ENCODE assay signal across 21 cellular contexts in the genomic region with DNA sequence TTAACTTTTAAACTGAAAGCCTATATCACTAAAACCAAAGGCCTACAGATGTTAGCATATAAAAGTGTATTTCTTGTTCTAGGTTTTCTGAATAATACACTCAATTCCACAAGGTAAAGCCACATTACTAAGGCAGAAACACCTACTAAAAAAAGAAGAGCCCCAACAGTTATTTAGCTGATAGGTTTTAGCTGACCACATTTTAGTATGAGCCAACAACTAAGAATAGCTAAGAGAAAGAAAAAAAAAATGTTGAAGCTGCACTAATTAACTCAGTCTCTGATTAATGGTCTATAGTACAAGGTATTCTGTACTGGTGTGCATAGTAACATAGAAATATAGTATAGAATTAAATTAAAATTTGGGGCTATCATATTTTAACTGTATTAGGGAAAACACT. TPM values are rescaled to one million over a fixed set of nuclear protein-coding genes. Genes with fewer than 3 reads are reported as not detected.
DNase-seq lines count a peak whose midpoint lies in the region; ATAC-seq and TF ChIP-seq lines count a peak whose summit lies in the region.
"Had no signal": no experiment of that assay in that cellular context is flagged by ENCODE, and none has a peak within 500 bp of the region (broad histone marks: within the 10 kb centered on the region; RNA-seq: fewer than 3 reads in every experiment).

No MANE protein-coding gene starts in this region.

- H3K4me3 ChIP-seq in CD4-positive, CD25-positive, alpha-beta regulatory T cell (ENCODE audit: low read depth, low read length), result peak overlapping the region; percentile 14
- H3K4me3 ChIP-seq in MM.1S (ENCODE audit: low read length), result no peak overlapping the region
- no peak overlapping the region for H3K4me3 ChIP-seq in OCI-LY7 (ENCODE audit: low read depth, low read length, poor library complexity, severe bottlenecking)
- H3K4me3 ChIP-seq: sigmoid colon, uterus had no signal

- intact Hi-C loops in left cardiac atrium (cut with DNase I) (no loop called here), OCI-LY7 (cut with micrococcal nuclease; ENCODE audit: unreplicated experiment) (no loop called here)

- peaks cover 20% of the 10 kb centered on the region for H3K36me3 Mint-ChIP-seq in CD4-positive, CD25-positive, alpha-beta regulatory T cell

- no peak for ATAC-seq in CD4-positive, CD25-positive, alpha-beta regulatory T cell (ENCODE audit: low read depth in 2 of 2)
- ATAC-seq in GM18909 (IDR thresholded peaks at IDR 0.05; ENCODE audit: poor library complexity, unreplicated experiment) (peak; percentile 48), left cardiac atrium (peak; percentile 31 to 47), GM21447 (IDR thresholded peaks at IDR 0.05; ENCODE audit: unreplicated experiment) (no peak)
- no peak for ATAC-seq in stimulated activated naive CD8-positive, alpha-beta T cell treated with anti-CD3 and anti-CD28 coated beads, Interleukin-15, amount 100 ng/mL, for 72 hours
- ATAC-seq: activated naive CD4-positive, alpha-beta T cell treated with anti-CD3 and anti-CD28 coated beads, Interleukin-2, amount 50 U/mL, for 72 hours had no signal

- CTCF ChIA-PET in OCI-LY7 (lab: Charles Lee; ENCODE audit: unreplicated experiment), result no interaction called here

- H2AFZ ChIP-seq in MM.1S (ENCODE audit: low read length), result no peak overlapping the region
- no peak overlapping the region for H2AFZ ChIP-seq in OCI-LY7 (ENCODE audit: low read length)

- H3K4me1 ChIP-seq in CD4-positive, CD25-positive, alpha-beta regulatory T cell (ENCODE audit: control insufficient read depth, insufficient read depth, low read length, poor library complexity, severe bottlenecking), result peaks cover 12% of the 10 kb centered on the region
- H3K4me1 ChIP-seq in MM.1S (ENCODE audit: low read length) (peaks cover 17% of the 10 kb centered on the region), OCI-LY7 (ENCODE audit: insufficient read depth, low read length, poor library complexity, severe bottlenecking) (peaks cover 6% of the 10 kb centered on the region)

- no peak for DNase-seq in CD4-positive, CD25-positive, alpha-beta regulatory T cell
- peak; percentile 65 for DNase-seq in MM.1S
- no peak for DNase-seq in left cardiac atrium
- DNase-seq in stimulated activated naive CD8-positive, alpha-beta T cell treated with anti-CD3 and anti-CD28 coated beads, Interleukin-15, amount 100 ng/mL, for 72 hours, result no peak
- no peak for DNase-seq in OCI-LY7 (ENCODE audit: low spot score)
- DNase-seq in stimulated activated CD4-positive, alpha-beta T cell treated with anti-CD3 and anti-CD28 coated beads, Interleukin-15, amount 100 ng/mL, for 24 hours, result no peak
- DNase-seq: activated CD4-positive, alpha-beta T cell treated with anti-CD3 and anti-CD28 coated beads, Interleukin-2, amount 50 U/mL, for 48 hours; activated T-cell treated with anti-CD3 and anti-CD28 coated beads, Interleukin-2, amount 50 U/mL, for 1 hour; CD4-positive, alpha-beta T cell; DMS79 treated with DMSO at 0.1 percent for 48 hours; NCI-H2029 treated with DMSO at 0.1 percent for 48 hours; NCI-H446 treated with DMSO at 0.1 percent for 48 hours; SHP77; sigmoid colon; stimulated activated CD4-positive, alpha-beta T cell treated with anti-CD3 and anti-CD28 coated beads, Interleukin-4, amount 100 ng/mL, for 1 hour; substantia nigra; uterus had no signal

- peak overlapping the region; percentile 4; the same call in 1 of the 2 replicates for H3K9ac ChIP-seq in MM.1S (ENCODE audit: low read length)

- TF ChIP-seq CTCF in MM.1S (IDR thresholded peaks at IDR 0.05; ENCODE audit: low read length) (no peak), OCI-LY7 (conservative IDR thresholded peaks at IDR 0.05; ENCODE audit: low read length) (no peak)

- no TSS peak for BruUV-seq in OCI-LY7 (replicated peaks; lab: Mats Ljungman, UMichigan)

- H3K27ac ChIP-seq in CD4-positive, CD25-positive, alpha-beta regulatory T cell (ENCODE audit: insufficient read depth, low read length, poor library complexity, severe bottlenecking), result no peak overlapping the region
- H3K27ac ChIP-seq in MM.1S (ENCODE audit: low read length) (peak overlapping the region; percentile 22; the same call in 1 of the 2 replicates), OCI-LY7 (ENCODE audit: low read depth, low read length, poor library complexity, severe bottlenecking) (no peak overlapping the region)
- H3K27ac ChIP-seq: neutrophil, uterus had no signal

- H3F3A ChIP-seq in MM.1S (ENCODE audit: insufficient read depth, low read length), result peaks cover 3% of the 10 kb centered on the region; the same call in 1 of the 2 replicates

- no peak overlapping the region for H3K4me3 Mint-ChIP-seq in CD4-positive, CD25-positive, alpha-beta regulatory T cell
- no peak overlapping the region for H3K4me3 Mint-ChIP-seq in stimulated activated naive CD8-positive, alpha-beta T cell treated with anti-CD3 and anti-CD28 coated beads, Interleukin-15, amount 100 ng/mL, for 72 hours
- H3K4me3 Mint-ChIP-seq: CD4-positive, alpha-beta T cell had no signal

- H3K27me3 Mint-ChIP-seq in CD4-positive, CD25-positive, alpha-beta regulatory T cell, result no peaks in the 10 kb centered on the region
- no peaks in the 10 kb centered on the region for H3K27me3 Mint-ChIP-seq in stimulated activated naive CD8-positive, alpha-beta T cell treated with anti-CD3 and anti-CD28 coated beads, Interleukin-15, amount 100 ng/mL, for 72 hours
- H3K27me3 Mint-ChIP-seq: CD4-positive, alpha-beta T cell had no signal

- H3K79me2 ChIP-seq in MM.1S (ENCODE audit: low read length) (peaks cover 72% of the 10 kb centered on the region), OCI-LY7 (ENCODE audit: insufficient read depth, low read depth, low read length) (peaks cover 64% of the 10 kb centered on the region)

- peaks cover 30 to 61% (median 49%) of the 10 kb centered on the region in 4 donors for H3K4me1 Mint-ChIP-seq in CD4-positive, CD25-positive, alpha-beta regulatory T cell
- peaks cover 30% of the 10 kb centered on the region for H3K4me1 Mint-ChIP-seq in stimulated activated naive CD8-positive, alpha-beta T cell treated with anti-CD3 and anti-CD28 coated beads, Interleukin-15, amount 100 ng/mL, for 72 hours

- POLR2A ChIA-PET in OCI-LY7 (lab: Charles Lee), result interaction anchor here (0.6 to 1.7 kb wide), 5 partner anchors 11 to 20 kb away, joined by 3 to 7 read pairs (median 4); no protein-coding TSS in a partner anchor

- H4K20me1 ChIP-seq in MM.1S (ENCODE audit: insufficient read depth, low read length) (no peaks in the 10 kb centered on the region), OCI-LY7 (ENCODE audit: insufficient read depth, low read length) (no peaks in the 10 kb centered on the region; the same call in 1 of the 2 replicates)

- peak overlapping the region; percentile 30 for H3K4me2 ChIP-seq in MM.1S (ENCODE audit: low read depth, low read length)
- H3K4me2 ChIP-seq in OCI-LY7 (ENCODE audit: low read length), result no peak overlapping the region

- no peaks in the 10 kb centered on the region for H3K9me3 ChIP-seq in CD4-positive, CD25-positive, alpha-beta regulatory T cell (ENCODE audit: control insufficient read depth in 2 of 2, low read length in 2 of 2)
- H3K9me3 ChIP-seq in MM.1S (replicated peaks; ENCODE audit: insufficient read depth, low read length) (no peaks in the 10 kb centered on the region), OCI-LY7 (ENCODE audit: low read length) (peaks cover 1% of the 10 kb centered on the region; the same call in 1 of the 2 replicates)
- H3K9me3 ChIP-seq: neutrophil, sigmoid colon, uterus had no signal

- no peaks in the 10 kb centered on the region for H3K9me2 ChIP-seq in MM.1S (replicated peaks; ENCODE audit: insufficient read depth, low read length)
- H3K9me2 ChIP-seq in OCI-LY7 (ENCODE audit: insufficient read depth, low read length), result no peaks in the 10 kb centered on the region

- peaks cover 29% of the 10 kb centered on the region for H3K36me3 ChIP-seq in CD4-positive, CD25-positive, alpha-beta regulatory T cell (ENCODE audit: control insufficient read depth, insufficient read depth, low read length)
- H3K36me3 ChIP-seq in MM.1S (replicated peaks; ENCODE audit: insufficient read depth, low read length) (no peaks in the 10 kb centered on the region), OCI-LY7 (ENCODE audit: insufficient read depth, low read length) (peaks cover 77% of the 10 kb centered on the region)
- H3K36me3 ChIP-seq: uterus had no signal

- H3K27ac Mint-ChIP-seq in CD4-positive, CD25-positive, alpha-beta regulatory T cell, result no peak overlapping the region
- H3K27ac Mint-ChIP-seq in stimulated activated naive CD8-positive, alpha-beta T cell treated with anti-CD3 and anti-CD28 coated beads, Interleukin-15, amount 100 ng/mL, for 72 hours, result no peak overlapping the region
- H3K27ac Mint-ChIP-seq: CD4-positive, alpha-beta T cell had no signal

- H3K27me3 ChIP-seq in CD4-positive, CD25-positive, alpha-beta regulatory T cell (ENCODE audit: control insufficient read depth, insufficient read depth, low read length), result no peaks in the 10 kb centered on the region
- H3K27me3 ChIP-seq in MM.1S (replicated peaks; ENCODE audit: insufficient read depth, low read length), result no peaks in the 10 kb centered on the region
- H3K27me3 ChIP-seq: neutrophil, sigmoid colon, uterus had no signal

- peaks cover 0 to 2% (median 0%) of the 10 kb centered on the region in 7 donors for H3K9me3 Mint-ChIP-seq in CD4-positive, CD25-positive, alpha-beta regulatory T cell
- no peaks in the 10 kb centered on the region for H3K9me3 Mint-ChIP-seq in stimulated activated naive CD8-positive, alpha-beta T cell treated with anti-CD3 and anti-CD28 coated beads, Interleukin-15, amount 100 ng/mL, for 72 hours
- H3K9me3 Mint-ChIP-seq: CD4-positive, alpha-beta T cell had no signal

RNA-seq across cellular contexts. Expression of a gene that starts 23.5 kb away (rescaled TPM):
- 63.6 TPM for total RNA-seq in CD4-positive, CD25-positive, alpha-beta regulatory T cell
- polyA plus RNA-seq in CD4-positive, CD25-positive, alpha-beta regulatory T cell, result 10 to 100 TPM; 68.6 to 84.8 (median 75.4) TPM
- 10 to 100 TPM; 47.9 to 56.5 TPM for total RNA-seq in left cardiac atrium
- 52.7 and 54.8 TPM in 2 replicates for total RNA-seq in OCI-LY7 (2014; rRNA removed; shearing (Covaris generic))
- 63.4 and 66.7 TPM in 2 replicates for total RNA-seq in OCI-LY7 (2022)

Comparison
In these comparisons a context has a peak if more than half of its experiments do, and no peak if none do; other contexts are left out.
1. ATAC-seq: peak in GM18909 (single experiment) and left cardiac atrium (2 of 2); none in CD4-positive, CD25-positive, alpha-beta regulatory T cell (0 of 2), stimulated activated naive CD8-positive, alpha-beta T cell treated with anti-CD3 and anti-CD28 coated beads, Interleukin-15, amount 100 ng/mL, for 72 hours (single experiment) and GM21447 (single experiment).